Comparison of ENCODE assay signal across 1 cellular context in the genomic region with DNA sequence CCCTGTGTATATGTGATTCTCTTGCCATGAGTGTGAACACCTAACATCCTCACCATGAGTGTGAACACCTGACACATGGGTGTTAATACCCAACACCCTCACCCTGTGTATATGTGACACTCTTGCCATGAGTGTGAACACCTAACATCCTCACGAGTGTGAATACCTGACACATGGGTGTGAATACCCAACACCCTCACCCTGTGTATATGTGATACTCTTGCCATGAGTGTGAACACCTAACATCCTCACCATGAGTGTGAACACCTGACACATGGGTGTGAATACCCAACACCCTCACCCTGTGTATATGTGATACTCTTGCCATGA. TPM values are rescaled to one million over a fixed set of nuclear protein-coding genes. Genes with fewer than 3 reads are reported as not detected.
"Had no signal": no experiment of that assay in that cellular context is flagged by ENCODE, and none has a peak within 500 bp of the region (broad histone marks: within the 10 kb centered on the region; RNA-seq: fewer than 3 reads in every experiment).

No MANE protein-coding gene starts in this region.

RNA-seq across cellular contexts. Expression of a gene that starts 28.1 kb away (rescaled TPM):
- total RNA-seq: natural killer cell treated with Interleukin-12 subunit alpha and Interleukin-12 subunit beta and Interleukin-15 and Interleukin-18, amount 100 ng/mL, for 72 hours had no signal
